Comparison of ENCODE assay signal across 10 cellular contexts in genomic region chr13:51364404-51365008, GRCh38. TPM values are rescaled to one million over a fixed set of nuclear protein-coding genes. Genes with fewer than 3 reads are reported as not detected.
A peak's percentile ranks its signal among the peaks of the same experiment; 100 is the strongest.
DNase-seq lines count a peak whose midpoint lies in the region; ATAC-seq, FAIRE-seq and TF ChIP-seq lines count a peak whose summit lies in the region.
"Had no signal": no experiment of that assay in that cellular context is flagged by ENCODE, and none has a peak within 500 bp of the region (broad histone marks: within the 10 kb centered on the region; RNA-seq: fewer than 3 reads in every experiment).

No MANE protein-coding gene starts in this region.

- no peaks in the 10 kb centered on the region for H3K27me3 ChIP-seq in tibial nerve

- H3K27ac Mint-ChIP-seq in endothelial cell (ENCODE audit: unreplicated experiment), result peak overlapping the region; percentile 69

- no peak overlapping the region for H3K4me3 ChIP-seq in tibial nerve

- TF ChIP-seq POLR2A in GM12892 (IDR thresholded peaks at IDR 0.05; ENCODE audit: low read depth, low read length) (no peak), tibial nerve (IDR thresholded peaks at IDR 0.05) (no peak)

- no peak overlapping the region for H3K27ac ChIP-seq in tibial nerve

- DNase-seq in GM12892 (ENCODE audit: insufficient read length) (no peak), NCI-H226 (peak; percentile 70), endothelial cell (ENCODE audit: low spot score) (no peak), non-pigmented ciliary epithelial cell (ENCODE audit: low read depth) (peak; percentile 62), tibial nerve (ENCODE audit: low spot score in 2 of 2) (no peak), midbrain (lab: John Stamatoyannopoulos, UW) (no peak)
- DNase-seq: aorta, substantia nigra had no signal

- no peaks in the 10 kb centered on the region for H3K9me3 Mint-ChIP-seq in endothelial cell (ENCODE audit: unreplicated experiment)

- no peaks in the 10 kb centered on the region for H3K27me3 Mint-ChIP-seq in endothelial cell (ENCODE audit: unreplicated experiment)

- no peaks in the 10 kb centered on the region for H3K9me3 ChIP-seq in tibial nerve

- peak; percentile 17 for FAIRE-seq in GM12892 (lab: Jason Lieb, UNC)
- FAIRE-seq: TTC549 had no signal

- H3K4me3 Mint-ChIP-seq in endothelial cell (ENCODE audit: unreplicated experiment), result no peak overlapping the region

- TF ChIP-seq CTCF in endothelial cell (IDR thresholded peaks at IDR 0.05; ENCODE audit: unreplicated experiment) (no peak), tibial nerve (IDR thresholded peaks at IDR 0.05) (no peak)

- ATAC-seq in HG03175 (IDR thresholded peaks at IDR 0.05; ENCODE audit: unreplicated experiment), result no peak

- peaks cover 0 to 70% (median 0%) of the 10 kb centered on the region in 3 donors for H3K36me3 ChIP-seq in tibial nerve

- no peaks in the 10 kb centered on the region for H3K4me1 ChIP-seq in tibial nerve

- peaks cover 9% of the 10 kb centered on the region for H3K36me3 Mint-ChIP-seq in endothelial cell (ENCODE audit: low read depth, unreplicated experiment)

- peaks cover 17% of the 10 kb centered on the region for H3K4me1 Mint-ChIP-seq in endothelial cell (ENCODE audit: unreplicated experiment)

- 77 to 80% methylated on average over 3 of the region's 3 CpGs for WGBS in tibial nerve, 2 donors

- no peak for TF ChIP-seq EP300 in tibial nerve (IDR thresholded peaks at IDR 0.05)

RNA-seq across cellular contexts. Expression of gene SERPINE3, which starts 25.0 kb away (rescaled TPM):
- not detected for polyA plus RNA-seq in GM12892 (2012; ENCODE audit: missing spikeins)
- total RNA-seq in endothelial cell (ENCODE audit: unreplicated experiment), result not detected
- under 1 TPM in 2 of 4 donors, not detected in 2; 0.20 to 0.87 TPM for total RNA-seq in tibial nerve
- total RNA-seq: aorta had no signal
- polyA plus RNA-seq: aorta had no signal

Comparison
In these comparisons a context has a peak if more than half of its experiments do, and no peak if none do; other contexts are left out.
1. DNase-seq: peak in NCI-H226 (single experiment) and non-pigmented ciliary epithelial cell (single experiment); none in GM12892 (single experiment), endothelial cell (single experiment), tibial nerve (0 of 2) and midbrain (single experiment).